18 cellular contexts compared by ENCODE assay signal in genomic region chr3:52841981-52842340, GRCh38. TPM values are rescaled to one million over a fixed set of nuclear protein-coding genes. Genes with fewer than 3 reads are reported as not detected.
"Had no signal": no experiment of that assay in that cellular context is flagged by ENCODE, and none has a peak within 500 bp of the region (broad histone marks: within the 10 kb centered on the region; RNA-seq: fewer than 3 reads in every experiment).

No MANE protein-coding gene starts in this region.

- H3K27me3 Mint-ChIP-seq: activated B cell treated with CpG ODN at 0.5 μM for 24 hours; activated CD8-positive, alpha-beta T cell treated with anti-CD3 and anti-CD28 coated beads for 36 hours; activated naive CD8-positive, alpha-beta T cell treated with anti-CD3 and anti-CD28 coated beads for 36 hours; central memory CD8-positive, alpha-beta T cell; stimulated activated memory B cell treated with anti-CD40 and anti-IgM and Interleukin-4, amounts not matched to agents 10 μg/mL and 1 μg/mL and 100 μg/mL, for 72 hours had no signal

- ATAC-seq: activated CD8-positive, alpha-beta T cell treated with anti-CD3 and anti-CD28 coated beads for 36 hours; foreskin keratinocyte had no signal

- DNase-seq: activated B cell treated with CpG ODN at 0.5 μM for 24 hours; activated CD4-positive, alpha-beta T cell treated with anti-CD3 and anti-CD28 coated beads for 48 hours; activated CD8-positive, alpha-beta T cell treated with anti-CD3 and anti-CD28 coated beads for 36 hours; activated naive CD8-positive, alpha-beta T cell treated with anti-CD3 and anti-CD28 coated beads for 36 hours; activated T-cell treated with anti-CD3 and anti-CD28 coated beads, Interleukin-2, amount 50 U/mL, for 72 hours; amygdala; effector CD4-positive, alpha-beta T cell; foreskin keratinocyte; immature natural killer cell; mammary epithelial cell; stimulated activated CD4-positive, alpha-beta T cell treated with anti-CD3 and anti-CD28 coated beads, Interleukin-2, amount 100 ng/mL, for 48 hours; T-helper 2 cell had no signal

- H3K4me3 Mint-ChIP-seq: activated B cell treated with CpG ODN at 0.5 μM for 24 hours; activated CD8-positive, alpha-beta T cell treated with anti-CD3 and anti-CD28 coated beads for 36 hours; activated naive CD8-positive, alpha-beta T cell treated with anti-CD3 and anti-CD28 coated beads for 36 hours; activated T-cell treated with anti-CD3 and anti-CD28 coated beads, Interleukin-2, amount 50 U/mL, for 72 hours; brain; central memory CD8-positive, alpha-beta T cell; nephron; stimulated activated memory B cell treated with anti-CD40 and anti-IgM and Interleukin-4, amounts not matched to agents 10 μg/mL and 1 μg/mL and 100 μg/mL, for 72 hours had no signal

- H3K27ac Mint-ChIP-seq: activated B cell treated with CpG ODN at 0.5 μM for 24 hours; activated CD8-positive, alpha-beta T cell treated with anti-CD3 and anti-CD28 coated beads for 36 hours; activated naive CD8-positive, alpha-beta T cell treated with anti-CD3 and anti-CD28 coated beads for 36 hours; activated T-cell treated with anti-CD3 and anti-CD28 coated beads, Interleukin-2, amount 50 U/mL, for 72 hours; nephron; stimulated activated memory B cell treated with anti-CD40 and anti-IgM and Interleukin-4, amounts not matched to agents 10 μg/mL and 1 μg/mL and 100 μg/mL, for 72 hours had no signal

- H3K4me1 Mint-ChIP-seq: activated B cell treated with CpG ODN at 0.5 μM for 24 hours had no signal

- H3K36me3 Mint-ChIP-seq: activated naive CD8-positive, alpha-beta T cell treated with anti-CD3 and anti-CD28 coated beads for 36 hours had no signal

- H3K27ac ChIP-seq: foreskin keratinocyte had no signal

- H3K27me3 ChIP-seq: foreskin keratinocyte had no signal

- H3K4me1 ChIP-seq: foreskin keratinocyte had no signal

- H3K9me3 Mint-ChIP-seq: activated B cell treated with CpG ODN at 0.5 μM for 24 hours; activated CD8-positive, alpha-beta T cell treated with anti-CD3 and anti-CD28 coated beads for 36 hours; activated naive CD8-positive, alpha-beta T cell treated with anti-CD3 and anti-CD28 coated beads for 36 hours; activated T-cell treated with anti-CD3 and anti-CD28 coated beads, Interleukin-2, amount 50 U/mL, for 72 hours; brain; central memory CD8-positive, alpha-beta T cell; immature natural killer cell; nephron; stimulated activated memory B cell treated with anti-CD40 and anti-IgM and Interleukin-4, amounts not matched to agents 10 μg/mL and 1 μg/mL and 100 μg/mL, for 72 hours had no signal

- H3K4me3 ChIP-seq: coronary artery had no signal

RNA-seq across cellular contexts. Expression of gene MUSTN1, which starts 7.1 kb away (rescaled TPM):
- total RNA-seq: activated CD8-positive, alpha-beta T cell treated with anti-CD3 and anti-CD28 coated beads for 36 hours; mammary epithelial cell had no signal

RNA-seq across cellular contexts. Expression of gene ITIH3, which starts 47.4 kb away (rescaled TPM):
- total RNA-seq: activated B cell treated with CpG ODN at 0.5 μM for 24 hours; activated CD8-positive, alpha-beta T cell treated with anti-CD3 and anti-CD28 coated beads for 36 hours; activated naive CD8-positive, alpha-beta T cell treated with anti-CD3 and anti-CD28 coated beads for 36 hours; activated T-cell treated with anti-CD3 and anti-CD28 coated beads, Interleukin-2, amount 50 U/mL, for 72 hours; endothelial cell of umbilical vein; foreskin keratinocyte; mammary epithelial cell had no signal
